In genomic region chr10:4117604-4118003, GRCh38 we compare ENCODE assay signal across 28 cellular contexts.
"Had no signal": no experiment of that assay in that cellular context is flagged by ENCODE, and none has a peak within 500 bp of the region (broad histone marks: within the 10 kb centered on the region; RNA-seq: fewer than 3 reads in every experiment).

No MANE protein-coding gene starts in this region.

- H3K27me3 Mint-ChIP-seq: activated naive CD8-positive, alpha-beta T cell; activated T-cell treated with anti-CD3 and anti-CD28 coated beads, Interleukin-2, amount 50 U/mL, for 24 hours had no signal

- ATAC-seq: activated CD4-positive, alpha-beta T cell treated with anti-CD3 and anti-CD28 coated beads for 36 hours; activated T-cell treated with anti-CD3 and anti-CD28 coated beads, Interleukin-2, amount 50 U/mL, for 72 hours; body of pancreas; foreskin keratinocyte; gastrocnemius medialis; heart left ventricle had no signal

- H3K36me3 Mint-ChIP-seq: activated naive CD8-positive, alpha-beta T cell had no signal

- H3K27ac Mint-ChIP-seq: activated CD4-positive, alpha-beta memory T cell treated with anti-CD3 and anti-CD28 coated beads, Interleukin-2, amount 10 ng/mL, durations not matched to agents 7 days and 5 days; activated CD4-positive, alpha-beta T cell treated with anti-CD3 and anti-CD28 coated beads for 36 hours; activated CD4-positive, alpha-beta T cell treated with anti-CD3 and anti-CD28 coated beads, Interleukin-2, amount 10 ng/mL, durations not matched to agents 7 days and 5 days; activated naive CD8-positive, alpha-beta T cell; activated T-cell treated with anti-CD3 and anti-CD28 coated beads, Interleukin-2, amount 50 U/mL, for 24 hours; activated T-cell treated with anti-CD3 and anti-CD28 coated beads, Interleukin-2, amount 50 U/mL, for 72 hours; endodermal cell had no signal

- DNase-seq: activated CD4-positive, alpha-beta memory T cell treated with anti-CD3 and anti-CD28 coated beads, Interleukin-2, amount 10 ng/mL, durations not matched to agents 7 days and 5 days; activated CD4-positive, alpha-beta T cell treated with anti-CD3 and anti-CD28 coated beads for 36 hours; activated CD4-positive, alpha-beta T cell treated with anti-CD3 and anti-CD28 coated beads, Interleukin-2, amount 10 ng/mL, durations not matched to agents 7 days and 5 days; activated CD4-positive, alpha-beta T cell treated with anti-CD3 and anti-CD28 coated beads, Interleukin-2, amount 50 U/mL, for 4 hours; activated CD4-positive, CD25-positive, alpha-beta regulatory T cell; activated CD4-positive, CD25-positive, alpha-beta regulatory T cell treated with anti-CD3 and anti-CD28 coated beads, Interleukin-2, amount 50 U/mL, for 72 hours; activated CD8-positive, alpha-beta memory T cell treated with anti-CD3 and anti-CD28 coated beads, Interleukin-2, amount 50 U/mL, for 48 hours; activated gamma-delta T cell; activated naive CD4-positive, alpha-beta T cell treated with anti-CD3 and anti-CD28 coated beads, Interleukin-2, amount 50 U/mL, for 16 hours; activated naive CD4-positive, alpha-beta T cell treated with Interleukin-2 at 50 U/mL for 16 hours; activated T-cell treated with anti-CD3 and anti-CD28 coated beads for 4 hours; activated T-cell treated with anti-CD3 and anti-CD28 coated beads, Interleukin-2, amount 50 U/mL, for 24 hours; activated T-cell treated with anti-CD3 and anti-CD28 coated beads, Interleukin-2, amount 50 U/mL, for 72 hours; amygdala; aorta; body of pancreas; caudate nucleus; cerebellar nuclear complex; colonic mucosa; dorsolateral prefrontal cortex; effector memory CD4-positive, alpha-beta T cell; endodermal cell; foreskin keratinocyte; gastrocnemius medialis; glutamatergic neuron; heart left ventricle; T-helper 2 cell had no signal

- H3K9me3 Mint-ChIP-seq: endodermal cell had no signal

- H3K4me3 Mint-ChIP-seq: activated CD4-positive, alpha-beta memory T cell treated with anti-CD3 and anti-CD28 coated beads, Interleukin-2, amount 10 ng/mL, durations not matched to agents 7 days and 5 days; activated CD4-positive, alpha-beta T cell treated with anti-CD3 and anti-CD28 coated beads for 36 hours; activated CD4-positive, alpha-beta T cell treated with anti-CD3 and anti-CD28 coated beads, Interleukin-2, amount 10 ng/mL, durations not matched to agents 7 days and 5 days; activated naive CD8-positive, alpha-beta T cell; activated T-cell treated with anti-CD3 and anti-CD28 coated beads, Interleukin-2, amount 50 U/mL, for 24 hours; activated T-cell treated with anti-CD3 and anti-CD28 coated beads, Interleukin-2, amount 50 U/mL, for 72 hours; endodermal cell had no signal
